27 cellular contexts compared by ENCODE assay signal in the genomic region with DNA sequence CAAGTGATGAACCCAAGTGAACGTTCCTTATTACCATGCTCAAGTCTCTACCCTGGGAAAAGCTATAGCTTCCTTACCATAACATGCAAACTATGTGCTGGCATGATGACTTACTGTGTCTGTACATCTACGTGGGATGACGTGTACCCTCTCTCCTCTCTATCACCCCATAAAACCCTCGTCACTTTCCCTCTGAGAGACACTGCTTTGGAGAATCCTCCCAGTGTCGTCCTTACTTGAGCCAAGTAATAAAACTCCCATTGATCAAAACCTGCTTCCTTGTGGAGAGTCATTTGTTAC.
"Had no signal": no experiment of that assay in that cellular context is flagged by ENCODE, and none has a peak within 500 bp of the region (broad histone marks: within the 10 kb centered on the region; RNA-seq: fewer than 3 reads in every experiment).

No MANE protein-coding gene starts in this region.

- H3K27ac ChIP-seq: adrenal gland, body of pancreas, colonic mucosa, testis, uterus had no signal

- H3K4me3 Mint-ChIP-seq: activated CD4-positive, alpha-beta memory T cell treated with anti-CD3 and anti-CD28 coated beads for 36 hours; activated CD4-positive, alpha-beta T cell treated with anti-CD3 and anti-CD28 coated beads, Interleukin-2, amount 10 ng/mL, durations not matched to agents 24 days and 14 days; activated naive CD4-positive, alpha-beta T cell treated with anti-CD3 and anti-CD28 coated beads for 36 hours; activated naive CD8-positive, alpha-beta T cell treated with anti-CD3 and anti-CD28 coated beads for 36 hours; activated T-helper 1 cell treated with anti-CD3 and anti-CD28 coated beads, Interleukin-12 subunit alpha, Interleukin-12 subunit beta, Interleukin-2, Interleukin-4 antibody, amounts not matched to agents 30 ng/mL and 10 ng/mL and 1 ng/mL, durations not matched to agents 14 hours and 24 hours and 36 hours; natural killer cell; T-helper 17 cell had no signal

- DNase-seq: activated CD4-positive, alpha-beta memory T cell treated with anti-CD3 and anti-CD28 coated beads for 36 hours; activated CD4-positive, alpha-beta T cell treated with anti-CD3 and anti-CD28 coated beads, Interleukin-2, amount 10 ng/mL, durations not matched to agents 24 days and 14 days; activated CD4-positive, CD25-positive, alpha-beta regulatory T cell treated with anti-CD3 and anti-CD28 coated beads, Interleukin-2, amount 50 U/mL, for 72 hours; activated CD8-positive, alpha-beta memory T cell treated with anti-CD3 and anti-CD28 coated beads, Interleukin-2, amount 50 U/mL, for 4 hours; activated effector memory CD4-positive, alpha-beta T cell treated with anti-CD3 and anti-CD28 coated beads, Interleukin-2, amount 50 U/mL, for 16 hours; activated naive CD4-positive, alpha-beta T cell treated with anti-CD3 and anti-CD28 coated beads for 36 hours; activated naive CD8-positive, alpha-beta T cell treated with anti-CD3 and anti-CD28 coated beads for 36 hours; activated T-cell treated with anti-CD3 and anti-CD28 coated beads, Interleukin-2, amount 50 U/mL, for 1 hour; adrenal gland; aorta; body of pancreas; effector memory CD4-positive, alpha-beta T cell; erythroblast; head of caudate nucleus; hippocampal formation; kidney; natural killer cell; right cardiac atrium; stimulated activated CD4-positive, alpha-beta T cell treated with anti-CD3 and anti-CD28 coated beads, Interleukin-2, amount 100 ng/mL, for 48 hours; stimulated activated naive CD8-positive, alpha-beta T cell treated with anti-CD3 and anti-CD28 coated beads, Interleukin-15, Interleukin-2, amounts not matched to agents 100 U/mL and 50 U/mL, for 24 hours; T-helper 17 cell; T1000; testis; transverse colon; uterus had no signal

- H3K36me3 ChIP-seq: adrenal gland, colonic mucosa, transverse colon, uterus had no signal

- H3K4me3 ChIP-seq: adrenal gland, body of pancreas, colonic mucosa, testis, transverse colon, uterus had no signal

- H3K27me3 ChIP-seq: adrenal gland, body of pancreas, colonic mucosa, testis, transverse colon, uterus had no signal

- ATAC-seq: body of pancreas; natural killer cell; right cardiac atrium; stimulated activated naive CD8-positive, alpha-beta T cell treated with anti-CD3 and anti-CD28 coated beads, Interleukin-15, Interleukin-2, amounts not matched to agents 100 U/mL and 50 U/mL, for 24 hours; T-helper 17 cell had no signal

- H3K36me3 Mint-ChIP-seq: natural killer cell had no signal

- H3K27ac Mint-ChIP-seq: activated CD4-positive, alpha-beta memory T cell treated with anti-CD3 and anti-CD28 coated beads for 36 hours; activated CD4-positive, alpha-beta T cell treated with anti-CD3 and anti-CD28 coated beads, Interleukin-2, amount 10 ng/mL, durations not matched to agents 24 days and 14 days; activated naive CD4-positive, alpha-beta T cell treated with anti-CD3 and anti-CD28 coated beads for 36 hours; activated naive CD8-positive, alpha-beta T cell treated with anti-CD3 and anti-CD28 coated beads for 36 hours; activated T-helper 1 cell treated with anti-CD3 and anti-CD28 coated beads, Interleukin-12 subunit alpha, Interleukin-12 subunit beta, Interleukin-2, Interleukin-4 antibody, amounts not matched to agents 30 ng/mL and 10 ng/mL and 1 ng/mL, durations not matched to agents 14 hours and 24 hours and 36 hours; natural killer cell had no signal

- H3K27me3 Mint-ChIP-seq: activated CD4-positive, alpha-beta memory T cell treated with anti-CD3 and anti-CD28 coated beads for 36 hours; activated CD4-positive, alpha-beta T cell treated with anti-CD3 and anti-CD28 coated beads, Interleukin-2, amount 10 ng/mL, durations not matched to agents 24 days and 14 days; activated naive CD8-positive, alpha-beta T cell treated with anti-CD3 and anti-CD28 coated beads for 36 hours; T-helper 17 cell had no signal

- H3K9me3 Mint-ChIP-seq: natural killer cell had no signal

- H3K9me3 ChIP-seq: adrenal gland, body of pancreas, colonic mucosa, testis, transverse colon, uterus had no signal

- H3K4me1 ChIP-seq: adrenal gland, body of pancreas, colonic mucosa, testis, uterus had no signal

- FAIRE-seq: kidney had no signal
